ENCODE assay signal across 2 cellular contexts in the genomic region with DNA sequence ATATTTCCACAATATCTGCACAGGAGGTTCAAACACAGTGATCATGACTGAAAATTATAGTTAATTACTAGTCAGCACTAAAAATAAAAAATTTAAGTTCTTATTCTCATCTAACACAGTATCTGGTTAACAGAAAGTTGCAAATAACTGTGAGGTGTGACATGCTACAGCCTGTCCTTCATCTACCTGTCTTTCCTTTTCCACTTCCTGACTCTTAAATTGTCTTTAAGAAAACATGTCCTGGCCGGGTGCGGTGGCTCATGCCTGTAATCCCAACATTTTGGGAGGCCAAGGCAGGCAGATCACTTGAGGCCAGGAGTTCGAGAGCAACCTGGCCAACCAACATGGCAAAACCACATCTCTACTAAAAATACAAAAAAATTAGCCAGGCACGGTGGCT. TPM values are rescaled to one million over a fixed set of nuclear protein-coding genes. Genes with fewer than 3 reads are reported as not detected.
"Had no signal": no experiment of that assay in that cellular context is flagged by ENCODE, and none has a peak within 500 bp of the region (broad histone marks: within the 10 kb centered on the region; RNA-seq: fewer than 3 reads in every experiment).

No MANE protein-coding gene starts in this region.

RNA-seq across cellular contexts. Expression of a gene that starts 57.9 kb away (rescaled TPM):
- total RNA-seq: OCI-LY7 had no signal
- polyA plus RNA-seq: IgD-negative memory B cell had no signal
